ENCODE assay signal across 1 cellular context in the genomic region with DNA sequence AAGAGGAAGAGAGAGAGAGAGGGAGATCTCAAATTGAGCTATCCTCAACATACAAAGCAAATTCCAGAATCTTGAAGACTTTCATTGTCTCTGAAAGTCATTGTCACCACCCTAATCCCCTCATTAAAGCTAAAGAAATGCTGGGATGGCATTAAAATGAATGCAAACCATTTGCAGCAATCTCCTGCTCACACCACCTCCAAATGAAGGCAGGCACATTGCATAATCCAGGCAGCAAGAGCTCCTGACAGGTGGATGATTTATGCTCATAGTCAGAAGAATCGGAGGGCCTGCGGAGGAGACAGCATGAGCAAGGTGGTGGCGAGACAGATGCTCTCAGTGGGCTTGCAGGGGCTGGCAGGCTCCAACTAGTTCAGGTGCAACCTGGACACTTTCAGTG.
TF ChIP-seq lines count a peak whose summit lies in the region.

No MANE protein-coding gene starts in this region.

TF ChIP-seq in H1, 55 proteins besides CTCF, POLR2A, EP300 and RAD21:
- TF ChIP-seq CEBPB (IDR thresholded peaks at IDR 0.05; ENCODE audit: low read depth, low read length) (peak; percentile 82), JUN (IDR thresholded peaks at IDR 0.05; ENCODE audit: low read depth, low read length) (no peak)
